23 cellular contexts compared by ENCODE assay signal in genomic region chr2:42074661-42075060, GRCh38. TPM values are rescaled to one million over a fixed set of nuclear protein-coding genes. Genes with fewer than 3 reads are reported as not detected.
DNase-seq lines count a peak whose midpoint lies in the region; ATAC-seq, FAIRE-seq and TF ChIP-seq lines count a peak whose summit lies in the region.
"Had no signal": no experiment of that assay in that cellular context is flagged by ENCODE, and none has a peak within 500 bp of the region (broad histone marks: within the 10 kb centered on the region; RNA-seq: fewer than 3 reads in every experiment).

No MANE protein-coding gene starts in this region.

- peak; percentile 49 for DNase-seq in SK-N-DZ (ENCODE audit: low spot score)
- DNase-seq in iPS-NIHi7 (ENCODE audit: extremely low spot score): peak; percentile 57
- DNase-seq in GM12891 (ENCODE audit: insufficient read length, low spot score): no peak
- no peak for DNase-seq in NCI-H510A (lab: John Stamatoyannopoulos, UW)
- DNase-seq in kidney: no peak
- DNase-seq: activated CD4-positive, alpha-beta T cell treated with anti-CD3 and anti-CD28 coated beads, Interleukin-2, amount 50 U/mL, for 1 hour; activated CD8-positive, alpha-beta memory T cell treated with anti-CD3 and anti-CD28 coated beads, Interleukin-2, amount 50 U/mL, for 48 hours; activated effector memory CD4-positive, alpha-beta T cell treated with Interleukin-2 at 50 U/mL for 16 hours; caudate nucleus; DMS79 treated with DMSO at 0.1 percent for 48 hours; erythroblast; KBM-7; NCI-H1048; NCI-H2081; psoas muscle; Right ventricle myocardium superior; substantia nigra had no signal

- H3K4me3 ChIP-seq in BLaER1: no peak overlapping the region
- H3K4me3 ChIP-seq in kidney (ENCODE audit: low read length in 2 of 2): no peak overlapping the region
- H3K4me3 ChIP-seq: gastroesophageal sphincter, psoas muscle, spleen had no signal

- peak overlapping the region; percentile 65 for H3K4me2 ChIP-seq in BLaER1

- ATAC-seq in HG02610 (IDR thresholded peaks at IDR 0.05; ENCODE audit: unreplicated experiment): no peak
- ATAC-seq: gastroesophageal sphincter, psoas muscle had no signal

- intact Hi-C loops in kidney (cut with DNase I): loop anchor here (5.0 kb wide), 1 partner anchor 207 kb away; no protein-coding TSS in a partner anchor

- H3K36me3 ChIP-seq in BLaER1 (no peaks in the 10 kb centered on the region), kidney (ENCODE audit: control insufficient read depth in 1 of 2, insufficient read depth in 2 of 2, low read length in 2 of 2) (no peaks in the 10 kb centered on the region)
- H3K36me3 ChIP-seq: gastroesophageal sphincter, spleen had no signal

- H3K9me3 ChIP-seq in BLaER1 (no peaks in the 10 kb centered on the region; the same call in 1 of the 2 replicates), kidney (ENCODE audit: control insufficient read depth in 1 of 2, low read length in 2 of 2) (no peaks in the 10 kb centered on the region)
- H3K9me3 ChIP-seq: gastroesophageal sphincter, psoas muscle, spleen had no signal

- H3K27ac ChIP-seq in BLaER1 (no peak overlapping the region), kidney (ENCODE audit: low read depth in 2 of 2, low read length in 2 of 2) (no peak overlapping the region)
- H3K27ac ChIP-seq: gastroesophageal sphincter, spleen had no signal

- no peaks in the 10 kb centered on the region for H3K27me3 ChIP-seq in BLaER1
- H3K27me3 ChIP-seq: gastroesophageal sphincter had no signal

- no peak for TF ChIP-seq POLR2A in GM12891 (IDR thresholded peaks at IDR 0.05; ENCODE audit: low read depth, low read length)

- H3K9ac ChIP-seq in BLaER1: no peak overlapping the region
- no peak overlapping the region for H3K9ac ChIP-seq in kidney (ENCODE audit: low read length in 2 of 2)

- H4K20me1 ChIP-seq in BLaER1: no peaks in the 10 kb centered on the region

- 0 out of 2 replicates have a peak, but pooled peaks have one; percentile 8 for TF ChIP-seq CTCF in GM12874 (IDR thresholded peaks at IDR 0.05; ENCODE audit: insufficient read depth, low read depth, low read length)
- no peak for TF ChIP-seq CTCF in kidney (IDR thresholded peaks at IDR 0.05; ENCODE audit: borderline replicate concordance, extremely low read depth, insufficient read depth)

- peaks cover 43% of the 10 kb centered on the region for H3K4me1 ChIP-seq in BLaER1
- H3K4me1 ChIP-seq in kidney (ENCODE audit: control insufficient read depth in 1 of 2, insufficient read depth in 1 of 2, low read depth in 1 of 2, low read length in 2 of 2): peaks cover 10 to 16% of the 10 kb centered on the region in 2 donors

- no peak for FAIRE-seq in GM12891 (lab: Jason Lieb, UNC)
- FAIRE-seq in kidney (lab: Jason Lieb, UNC): no peak

TF ChIP-seq in GM12891, 5 proteins besides CTCF, POLR2A, EP300 and RAD21:
- TF ChIP-seq TAF1 (IDR thresholded peaks at IDR 0.05; ENCODE audit: low read depth, low read length) (no peak), POLR2AphosphoS5 (IDR thresholded peaks at IDR 0.05; ENCODE audit: low read depth, low read length) (no peak), SPI1 (IDR thresholded peaks at IDR 0.05; ENCODE audit: low read depth, low read length) (no peak), PAX5 (IDR thresholded peaks at IDR 0.05; ENCODE audit: insufficient read depth, low read length, severe bottlenecking) (no peak), POU2F2 (IDR thresholded peaks at IDR 0.05; ENCODE audit: low read depth, low read length) (no peak)

RNA-seq across cellular contexts. Expression of gene PKDCC, which starts 26.8 kb away (rescaled TPM):
- 46.6 and 70.2 TPM in 2 replicates for polyA plus RNA-seq in SK-N-DZ (2014; cell fraction: cytosol; rRNA removed)
- 231 and 310 TPM in 2 replicates for polyA plus RNA-seq in SK-N-DZ (2014; cell fraction: nucleus; rRNA removed)
- polyA plus RNA-seq in GM12891 (2012; ENCODE audit: low read depth, missing spikeins): 1.3 TPM
- 52.2 TPM for total RNA-seq in kidney
- 28.1 TPM for polyA plus RNA-seq in kidney (ENCODE audit: insufficient read depth, low read depth, low replicate concordance)
- total RNA-seq: T-helper 1 cell treated with Interleukin-12 subunit alpha and Interleukin-12 subunit beta and Interleukin-4 antibody, amounts not matched to agents 30 ng/mL and 1 ng/mL, for 36 hours had no signal

Comparison
In these comparisons a context has a peak if more than half of its experiments do, and no peak if none do; other contexts are left out.
1. DNase-seq: peak in SK-N-DZ (single experiment) and iPS-NIHi7 (single experiment); none in GM12891 (single experiment), NCI-H510A (single experiment) and kidney (single experiment).